ENCODE assay signal across 35 cellular contexts in the genomic region with DNA sequence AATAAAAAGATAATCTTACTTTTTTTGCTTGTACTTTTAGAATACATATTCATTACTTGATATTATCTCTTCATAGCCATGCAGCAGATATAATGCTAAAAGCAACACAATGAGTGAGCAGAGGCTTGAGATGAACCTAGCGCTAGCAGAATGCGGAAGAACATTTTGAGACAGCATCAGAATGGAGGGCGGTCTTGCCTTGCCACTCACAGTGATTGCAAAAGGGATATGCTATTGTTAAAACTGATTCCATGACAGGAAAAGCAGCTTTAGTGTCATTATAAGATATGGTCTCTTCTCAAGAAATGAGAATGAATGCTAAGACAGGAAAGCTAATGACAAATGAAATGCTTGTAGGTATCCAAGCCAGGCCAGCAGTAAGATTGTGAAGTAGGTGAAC.
"Had no signal": no experiment of that assay in that cellular context is flagged by ENCODE, and none has a peak within 500 bp of the region (broad histone marks: within the 10 kb centered on the region; RNA-seq: fewer than 3 reads in every experiment).

No MANE protein-coding gene starts in this region.

- H3K27ac ChIP-seq: KMS-11 had no signal

- H3K27me3 ChIP-seq: MG63 had no signal

- H3K4me3 ChIP-seq: MG63 had no signal

- H3K9ac ChIP-seq: KMS-11 had no signal

- DNase-seq: Karpas-422, Kasumi-1, KG1, MG63, MM.1S, MV-4-11, NCI-H1048, NCI-H1092, NCI-H1092 treated with DMSO at 0.1 percent for 48 hours, NCI-H1105, NCI-H1105 treated with DMSO at 0.1 percent for 48 hours, NCI-H1417, NCI-H1417 treated with DMSO at 0.1 percent for 48 hours, NCI-H1436, NCI-H1436 treated with DMSO at 0.1 percent for 48 hours, NCI-H146, NCI-H1694, NCI-H1694 treated with DMSO at 0.1 percent for 48 hours, NCI-H187, NCI-H187 treated with DMSO at 0.1 percent for 48 hours, NCI-H1930, NCI-H2029, NCI-H2029 treated with DMSO at 0.1 percent for 48 hours, NCI-H2081, NCI-H2081 treated with DMSO at 0.1 percent for 48 hours, NCI-H2107, NCI-H2171, NCI-H2171 treated with DMSO at 0.1 percent for 48 hours, NCI-H2227 treated with DMSO at 0.1 percent for 48 hours, NCI-H226, NCI-H345, NCI-H446, NCI-H446 treated with DMSO at 0.1 percent for 48 hours, NCI-H510A had no signal

- H3K36me3 ChIP-seq: MG63 had no signal

- H3K4me2 ChIP-seq: KMS-11 had no signal

- H3K9me3 ChIP-seq: MG63 had no signal
